In genomic region chr2:120803764-120804335, GRCh38 we compare ENCODE assay signal across 18 cellular contexts.
DNase-seq lines count a peak whose midpoint lies in the region; ATAC-seq and TF ChIP-seq lines count a peak whose summit lies in the region.
"Had no signal": no experiment of that assay in that cellular context is flagged by ENCODE, and none has a peak within 500 bp of the region (broad histone marks: within the 10 kb centered on the region; RNA-seq: fewer than 3 reads in every experiment).

No MANE protein-coding gene starts in this region.

- H3K4me2 ChIP-seq in BLaER1, result peak overlapping the region; percentile 78

- BruUV-seq in Panc1 (replicated peaks; lab: Mats Ljungman, UMichigan), result no TSS peak

- H3K4me1 ChIP-seq in BLaER1, result peaks cover 61% of the 10 kb centered on the region
- H3K4me1 ChIP-seq in Panc1 (ENCODE audit: control insufficient read depth, insufficient read depth, low read length), result no peaks in the 10 kb centered on the region
- H3K4me1 ChIP-seq: left lung, right atrium auricular region had no signal

- in situ Hi-C loops in Panc1 (cut with HindIII; ENCODE audit: low pct_unique_long_range_greater_than_20kb, low sequenced_read_pairs), result no loop called here

- no peaks in the 10 kb centered on the region for H4K20me1 ChIP-seq in BLaER1

- H3K27me3 ChIP-seq in BLaER1, result no peaks in the 10 kb centered on the region
- no peaks in the 10 kb centered on the region for H3K27me3 ChIP-seq in Panc1 (ENCODE audit: control insufficient read depth, insufficient read depth, low read length)
- H3K27me3 ChIP-seq: gastrocnemius medialis, left lung, neutrophil, right atrium auricular region had no signal

- H3K4me3 ChIP-seq in BLaER1, result no peak overlapping the region
- H3K4me3 ChIP-seq in Panc1 (ENCODE audit: low read depth in 2 of 2, low read length in 2 of 2), result no peak overlapping the region
- H3K4me3 ChIP-seq: gastrocnemius medialis, left lung, right atrium auricular region had no signal

- TF ChIP-seq CTCF in Panc1 (IDR thresholded peaks at IDR 0.05), result no peak
- TF ChIP-seq CTCF in GM10248 (IDR thresholded peaks at IDR 0.05; ENCODE audit: control extremely low read depth, extremely low read depth, low read depth, missing control alignments), result no peak

- intact Hi-C loops in Panc1 (cut with micrococcal nuclease; ENCODE audit: unreplicated experiment), result no loop called here

- H3K36me3 ChIP-seq in BLaER1, result no peaks in the 10 kb centered on the region
- H3K36me3 ChIP-seq in Panc1 (ENCODE audit: control insufficient read depth, insufficient read depth, low read length), result no peaks in the 10 kb centered on the region
- H3K36me3 ChIP-seq: gastrocnemius medialis, left lung, neutrophil, right atrium auricular region had no signal

- H3K9ac ChIP-seq in BLaER1, result no peak overlapping the region

- CTCF ChIA-PET in Panc1 (lab: Charles Lee) (no interaction called here), GM10248 (lab: Yijun Ruan, JAX) (no interaction called here)

- peak; percentile 30 for DNase-seq in ELR (ENCODE audit: low read depth)
- DNase-seq in Panc1 (ENCODE audit: low read depth, low spot score), result no peak
- DNase-seq in kidney tubule cell (ENCODE audit: low spot score), result peak; percentile 39
- no peak for DNase-seq in dermis blood vessel endothelial cell
- no peak for DNase-seq in GM10248 (ENCODE audit: extremely low spot score)
- DNase-seq: activated CD4-positive, alpha-beta T cell treated with anti-CD3 and anti-CD28 coated beads, Interleukin-2, amount 10 ng/mL, durations not matched to agents 24 days and 14 days; caudate nucleus; CD8-positive, alpha-beta memory T cell; erythroblast; gastrocnemius medialis; NCI-H446; SHP77 treated with DMSO at 0.1 percent for 48 hours; T-helper 1 cell had no signal

- POLR2A ChIA-PET in Panc1 (lab: Charles Lee), result no interaction called here
- POLR2A ChIA-PET in GM10248 (lab: Yijun Ruan, JAX), result no interaction called here

- H3K9me3 ChIP-seq in BLaER1, result no peaks in the 10 kb centered on the region
- H3K9me3 ChIP-seq in Panc1 (ENCODE audit: control insufficient read depth, insufficient read depth, low read depth, low read length), result no peaks in the 10 kb centered on the region
- H3K9me3 ChIP-seq: gastrocnemius medialis, left lung, neutrophil, right atrium auricular region had no signal

- no peak overlapping the region for H3K27ac ChIP-seq in BLaER1
- no peak overlapping the region for H3K27ac ChIP-seq in Panc1 (ENCODE audit: low read length)
- H3K27ac ChIP-seq: gastrocnemius medialis, left lung, neutrophil, right atrium auricular region had no signal

- peak; percentile 27; the same call in 1 of the 2 replicates for ATAC-seq in Panc1
- no peak for ATAC-seq in HG02588 (IDR thresholded peaks at IDR 0.05; ENCODE audit: unreplicated experiment)
- ATAC-seq: gastrocnemius medialis, left lung had no signal

Comparison
In these comparisons a context has a peak if more than half of its experiments do, and no peak if none do; other contexts are left out.
1. DNase-seq: peak in ELR (single experiment) and kidney tubule cell (single experiment); none in Panc1 (single experiment), dermis blood vessel endothelial cell (single experiment) and GM10248 (single experiment).